Comparison of ENCODE assay signal across 8 cellular contexts in genomic region chrX:5051831-5052491, GRCh38.
A peak's percentile ranks its signal among the peaks of the same experiment; 100 is the strongest.
DNase-seq lines count a peak whose midpoint lies in the region; ATAC-seq and TF ChIP-seq lines count a peak whose summit lies in the region.

No MANE protein-coding gene starts in this region.

- H3K9ac ChIP-seq in PC-3 (ENCODE audit: low read length) = no peak overlapping the region

- POLR2A ChIA-PET in PC-3 (lab: Charles Lee; ENCODE audit: unreplicated experiment) = interaction anchor here (0.6 kb wide), 2 partner anchors 12 to 43 kb away, joined by 4 to 5 read pairs; no protein-coding TSS in a partner anchor

- no peak overlapping the region for H3K27ac Mint-ChIP-seq in activated naive CD4-positive, alpha-beta T cell treated with anti-CD3 and anti-CD28 coated beads, Interleukin-2, amount 50 U/mL, for 72 hours

- peaks cover 7 to 8% of the 10 kb centered on the region in 2 donors for H3K9me3 Mint-ChIP-seq in activated naive CD4-positive, alpha-beta T cell treated with anti-CD3 and anti-CD28 coated beads, Interleukin-2, amount 50 U/mL, for 72 hours

- intact Hi-C loops in PC-3 (cut with micrococcal nuclease) = loop anchor here (1.0 to 5.0 kb wide), 2 partner anchors 16 to 200 kb away; no protein-coding TSS in a partner anchor
- intact Hi-C loops in esophagus muscularis mucosa (cut with DNase I) = no loop called here

- no peaks in the 10 kb centered on the region for H4K20me1 ChIP-seq in PC-3 (ENCODE audit: low read length)

- H3F3A ChIP-seq in PC-3 (ENCODE audit: low read length, unreplicated experiment) = no peaks in the 10 kb centered on the region

- peak overlapping the region; percentile 71 for H3K4me2 ChIP-seq in PC-3 (ENCODE audit: low read length)

- H3K9me3 ChIP-seq in PC-3 (ENCODE audit: low read length) (no peaks in the 10 kb centered on the region), esophagus muscularis mucosa (no peaks in the 10 kb centered on the region), mesodermal cell (ENCODE audit: control insufficient read depth, low read length) (peaks cover 6% of the 10 kb centered on the region)

- H3K27me3 ChIP-seq in PC-3 (ENCODE audit: low read length) (no peaks in the 10 kb centered on the region), esophagus muscularis mucosa (no peaks in the 10 kb centered on the region)

- no peaks in the 10 kb centered on the region for H3K9me2 ChIP-seq in PC-3 (replicated peaks; ENCODE audit: low read length)

- TF ChIP-seq CTCF in PC-3 (conservative IDR thresholded peaks at IDR 0.05; ENCODE audit: low read depth, low read length) (no peak), esophagus muscularis mucosa (IDR thresholded peaks at IDR 0.05) (no peak)

- H2AFZ ChIP-seq in PC-3 (ENCODE audit: low read length) = peak overlapping the region; percentile 56

- BruUV-seq in PC-3 (replicated peaks; lab: Mats Ljungman, UMichigan) = no TSS peak

- no peak for TF ChIP-seq POLR2A in esophagus muscularis mucosa (IDR thresholded peaks at IDR 0.05; ENCODE audit: low read depth)

- no peaks in the 10 kb centered on the region for H3K79me2 ChIP-seq in PC-3 (ENCODE audit: low read length)

- H3K36me3 ChIP-seq in PC-3 (ENCODE audit: low read depth, low read length) = no peaks in the 10 kb centered on the region
- H3K36me3 ChIP-seq in esophagus muscularis mucosa = no peaks in the 10 kb centered on the region
- H3K36me3 ChIP-seq in mesodermal cell (ENCODE audit: control insufficient read depth, insufficient read depth, low read length) = no peaks in the 10 kb centered on the region

- H3K4me1 ChIP-seq in PC-3 (ENCODE audit: insufficient read depth, low read length) (peaks cover 10% of the 10 kb centered on the region), esophagus muscularis mucosa (peaks cover 0 to 12% (median 0%) of the 10 kb centered on the region in 4 donors), mesodermal cell (ENCODE audit: control insufficient read depth, insufficient read depth, low read length, poor library complexity, severe bottlenecking) (peaks cover 4% of the 10 kb centered on the region)

- WGBS in esophagus muscularis mucosa = 31% methylated on average over 5 of the region's 5 CpGs
- 18% methylated on average over 2 of the region's 5 CpGs; no CpG with 5 or more reads in 1 of the 2 experiments for WGBS in mesodermal cell (ENCODE audit: insufficient coverage in 2 of 2), 2 experiments

- DNase-seq in AG08396 (ENCODE audit: low spot score) (peak; percentile 0), PC-3 (peak; percentile 95), esophagus muscularis mucosa (ENCODE audit: extremely low spot score) (no peak), retina (no peak)
- no peak for DNase-seq in activated naive CD4-positive, alpha-beta T cell treated with anti-CD3 and anti-CD28 coated beads, Interleukin-2, amount 50 U/mL, for 72 hours (ENCODE audit: low spot score in 2 of 2)
- no peak for DNase-seq in stimulated activated CD4-positive, alpha-beta T cell treated with anti-CD3 and anti-CD28 coated beads, Interleukin-1b, Interleukin-23, amount 100 ng/mL, for 48 hours

- no peaks in the 10 kb centered on the region for H3K36me3 Mint-ChIP-seq in activated naive CD4-positive, alpha-beta T cell treated with anti-CD3 and anti-CD28 coated beads, Interleukin-2, amount 50 U/mL, for 72 hours

- CTCF ChIA-PET in PC-3 (lab: Charles Lee) = interaction anchor here (0.6 kb wide), 1 partner anchor 9 kb away, joined by 3 read pairs; no protein-coding TSS in a partner anchor

- H3K27ac ChIP-seq in PC-3 (ENCODE audit: low read length) (peak overlapping the region; percentile 70), esophagus muscularis mucosa (replicated peaks in 1 of 4) (peak overlapping the region; percentile 46 to 76 (median 68)), mesodermal cell (ENCODE audit: low read depth, low read length, severe bottlenecking) (peak overlapping the region; percentile 94)

- H3K4me3 ChIP-seq in PC-3 (ENCODE audit: low read length) (peak overlapping the region; percentile 19; the same call in 1 of the 2 replicates), esophagus muscularis mucosa (no peak overlapping the region), mesodermal cell (ENCODE audit: extremely low read depth, insufficient read depth, low read length, poor library complexity, severe bottlenecking) (no peak overlapping the region)

- ATAC-seq in PC-3 (peak; percentile 95), HG03025 (IDR thresholded peaks at IDR 0.05; ENCODE audit: low FRiP score, unreplicated experiment) (no peak)
- no peak for ATAC-seq in activated naive CD4-positive, alpha-beta T cell treated with anti-CD3 and anti-CD28 coated beads, Interleukin-2, amount 50 U/mL, for 72 hours

- TF ChIP-seq EP300 in esophagus muscularis mucosa (IDR thresholded peaks at IDR 0.05) = no peak

Comparison
In these comparisons a context has a peak if more than half of its experiments do, and no peak if none do; other contexts are left out.
1. DNase-seq: peak in AG08396 (single experiment) and PC-3 (single experiment); none in esophagus muscularis mucosa (single experiment), retina (single experiment), activated naive CD4-positive, alpha-beta T cell treated with anti-CD3 and anti-CD28 coated beads, Interleukin-2, amount 50 U/mL, for 72 hours (0 of 2) and stimulated activated CD4-positive, alpha-beta T cell treated with anti-CD3 and anti-CD28 coated beads, Interleukin-1b, Interleukin-23, amount 100 ng/mL, for 48 hours (single experiment).
2. Peak in every context shown above with its lines, with median percentiles within 50 percentile points of each other: H3K27ac ChIP-seq.